ENCODE assay signal across 22 cellular contexts in genomic region chr6:120357447-120357846, GRCh38.
"Had no signal": no experiment of that assay in that cellular context is flagged by ENCODE, and none has a peak within 500 bp of the region (broad histone marks: within the 10 kb centered on the region; RNA-seq: fewer than 3 reads in every experiment).

No MANE protein-coding gene starts in this region.

- ATAC-seq: activated naive CD4-positive, alpha-beta T cell treated with anti-CD3 and anti-CD28 coated beads, Interleukin-2, amount 50 U/mL, for 72 hours; activated naive CD8-positive, alpha-beta T cell treated with anti-CD3 and anti-CD28 coated beads, Interleukin-2, amount 50 U/mL, for 24 hours; activated T-cell treated with anti-CD3 and anti-CD28 coated beads, Interleukin-2, amount 50 U/mL, for 4 hours; PC-3 had no signal

- H3K36me3 Mint-ChIP-seq: activated CD4-positive, alpha-beta memory T cell treated with anti-CD3 and anti-CD28 coated beads for 36 hours had no signal

- H3K4me3 ChIP-seq: ascending aorta, cardiac muscle cell had no signal

- H3K36me3 ChIP-seq: ascending aorta, brain microvascular endothelial cell, cardiac muscle cell had no signal

- H3K4me3 Mint-ChIP-seq: activated CD4-positive, alpha-beta memory T cell treated with anti-CD3 and anti-CD28 coated beads for 36 hours; activated CD4-positive, alpha-beta T cell treated with anti-CD3 and anti-CD28 coated beads, Interleukin-2, amount 10 ng/mL, durations not matched to agents 7 days and 5 days; activated naive CD8-positive, alpha-beta T cell treated with anti-CD3 and anti-CD28 coated beads, Interleukin-2, amount 50 U/mL, for 24 hours; activated T-cell treated with anti-CD3 and anti-CD28 coated beads, Interleukin-2, amount 50 U/mL, for 4 hours; T-helper 1 cell treated with Interleukin-12 subunit alpha and Interleukin-12 subunit beta and Interleukin-4 antibody, amounts not matched to agents 30 μg/mL and 1 μg/mL, for 36 hours had no signal

- H3K27ac ChIP-seq: ascending aorta, brain microvascular endothelial cell, cardiac muscle cell had no signal

- H3K27me3 ChIP-seq: ascending aorta, brain microvascular endothelial cell, cardiac muscle cell had no signal

- DNase-seq: activated CD4-positive, alpha-beta memory T cell treated with anti-CD3 and anti-CD28 coated beads for 36 hours; activated CD4-positive, alpha-beta T cell treated with anti-CD3 and anti-CD28 coated beads, Interleukin-2, amount 10 ng/mL, durations not matched to agents 7 days and 5 days; activated CD4-positive, CD25-positive, alpha-beta regulatory T cell; activated CD8-positive, alpha-beta memory T cell treated with anti-CD3 and anti-CD28 coated beads for 24 hours; activated effector memory CD4-positive, alpha-beta T cell treated with anti-CD3 and anti-CD28 coated beads, Interleukin-2, amount 50 U/mL, for 16 hours; activated naive CD4-positive, alpha-beta T cell treated with Interleukin-2 at 50 U/mL for 16 hours; activated naive CD8-positive, alpha-beta T cell treated with anti-CD3 and anti-CD28 coated beads, Interleukin-2, amount 50 U/mL, for 24 hours; activated T-cell treated with anti-CD3 and anti-CD28 coated beads, Interleukin-2, amount 50 U/mL, for 4 hours; amniotic stem cell; brain microvascular endothelial cell; Karpas-422; MM.1S; NCI-H1105; NCI-H1436 treated with DMSO at 0.1 percent for 48 hours; NCI-H187; NCI-H2081; NCI-H524; PC-3 had no signal

- H3K27me3 Mint-ChIP-seq: activated CD4-positive, alpha-beta memory T cell treated with anti-CD3 and anti-CD28 coated beads for 36 hours; activated CD4-positive, alpha-beta T cell treated with anti-CD3 and anti-CD28 coated beads, Interleukin-2, amount 10 ng/mL, durations not matched to agents 7 days and 5 days; activated naive CD8-positive, alpha-beta T cell treated with anti-CD3 and anti-CD28 coated beads, Interleukin-2, amount 50 U/mL, for 24 hours had no signal

- H3K27ac Mint-ChIP-seq: activated CD4-positive, alpha-beta memory T cell treated with anti-CD3 and anti-CD28 coated beads for 36 hours; activated CD4-positive, alpha-beta T cell treated with anti-CD3 and anti-CD28 coated beads, Interleukin-2, amount 10 ng/mL, durations not matched to agents 7 days and 5 days; activated naive CD4-positive, alpha-beta T cell treated with anti-CD3 and anti-CD28 coated beads, Interleukin-2, amount 50 U/mL, for 72 hours; activated naive CD8-positive, alpha-beta T cell treated with anti-CD3 and anti-CD28 coated beads, Interleukin-2, amount 50 U/mL, for 24 hours; T-helper 1 cell treated with Interleukin-12 subunit alpha and Interleukin-12 subunit beta and Interleukin-4 antibody, amounts not matched to agents 30 μg/mL and 1 μg/mL, for 36 hours had no signal

- H3K4me1 ChIP-seq: ascending aorta had no signal

- H3K4me1 Mint-ChIP-seq: activated naive CD8-positive, alpha-beta T cell treated with anti-CD3 and anti-CD28 coated beads, Interleukin-2, amount 50 U/mL, for 24 hours had no signal
